Comparison of ENCODE assay signal across 24 cellular contexts in the genomic region with DNA sequence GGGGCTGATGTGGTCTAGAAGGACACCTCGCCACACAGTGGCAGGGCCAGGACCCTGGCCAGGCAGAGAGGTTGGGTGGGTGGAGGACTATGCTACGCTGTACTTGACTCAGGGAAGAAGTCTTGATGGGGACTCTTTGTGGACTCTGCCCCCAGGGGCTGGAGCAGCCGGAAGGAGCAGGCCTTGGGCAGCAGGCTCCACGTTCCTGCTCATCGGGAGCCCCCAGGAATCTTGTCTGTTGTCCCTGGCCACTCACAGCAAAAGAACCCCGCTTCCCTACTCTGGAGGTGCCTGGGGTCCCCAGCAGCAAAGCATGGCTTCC.
DNase-seq lines count a peak whose midpoint lies in the region; ATAC-seq and TF ChIP-seq lines count a peak whose summit lies in the region.
"Had no signal": no experiment of that assay in that cellular context is flagged by ENCODE, and none has a peak within 500 bp of the region (broad histone marks: within the 10 kb centered on the region; RNA-seq: fewer than 3 reads in every experiment).

No MANE protein-coding gene starts in this region.

- H3K4me3 ChIP-seq in RWPE2 (ENCODE audit: severe bottlenecking), result no peak overlapping the region
- no peak overlapping the region for H3K4me3 ChIP-seq in esophagus muscularis mucosa
- H3K4me3 ChIP-seq in stomach smooth muscle (ENCODE audit: low read length in 2 of 2), result no peak overlapping the region
- no peak overlapping the region for H3K4me3 ChIP-seq in upper lobe of left lung
- H3K4me3 ChIP-seq: body of pancreas, SJSA1 had no signal

- TF ChIP-seq EP300 in esophagus muscularis mucosa (IDR thresholded peaks at IDR 0.05) (no peak), upper lobe of left lung (IDR thresholded peaks at IDR 0.05) (no peak)

- no peaks in the 10 kb centered on the region for H3K9me3 ChIP-seq in RWPE2 (ENCODE audit: severe bottlenecking)
- H3K9me3 ChIP-seq in esophagus muscularis mucosa, result no peaks in the 10 kb centered on the region
- no peaks in the 10 kb centered on the region for H3K9me3 ChIP-seq in stomach smooth muscle (ENCODE audit: control insufficient read depth in 2 of 2, low read length in 2 of 2)
- H3K9me3 ChIP-seq in upper lobe of left lung, result no peaks in the 10 kb centered on the region
- H3K9me3 ChIP-seq: body of pancreas, SJSA1 had no signal

- CTCF ChIA-PET in activated CD4-positive, alpha-beta memory T cell treated with anti-CD3 and anti-CD28 coated beads, Interleukin-2, amount 10 ng/mL, durations not matched to agents 7 days and 5 days (lab: Charles Lee), result no interaction called here
- CTCF ChIA-PET in activated CD4-positive, alpha-beta memory T cell treated with anti-CD3 and anti-CD28 coated beads for 36 hours (lab: Charles Lee), result interaction anchor here (1.4 to 1.5 kb wide), 2 partner anchors 9 to 199 kb away, joined by 4 to 5 read pairs; no protein-coding TSS in a partner anchor

- no peaks in the 10 kb centered on the region for H3K27me3 ChIP-seq in RWPE2 (ENCODE audit: insufficient read depth, poor library complexity, severe bottlenecking)
- no peaks in the 10 kb centered on the region for H3K27me3 ChIP-seq in esophagus muscularis mucosa
- H3K27me3 ChIP-seq in stomach smooth muscle (ENCODE audit: control insufficient read depth in 1 of 2, insufficient read depth in 2 of 2, low read length in 2 of 2), result no peaks in the 10 kb centered on the region
- no peaks in the 10 kb centered on the region for H3K27me3 ChIP-seq in upper lobe of left lung
- H3K27me3 ChIP-seq: body of pancreas, SJSA1 had no signal

- H3K9me3 Mint-ChIP-seq in activated CD4-positive, alpha-beta memory T cell treated with anti-CD3 and anti-CD28 coated beads, Interleukin-2, amount 10 ng/mL, durations not matched to agents 7 days and 5 days, result no peaks in the 10 kb centered on the region
- H3K9me3 Mint-ChIP-seq in activated CD4-positive, alpha-beta memory T cell treated with anti-CD3 and anti-CD28 coated beads for 36 hours, result no peaks in the 10 kb centered on the region
- H3K9me3 Mint-ChIP-seq in activated T-helper 17 cell treated with anti-CD3 and anti-CD28 coated beads, Interleukin-2, amount 50 U/mL, for 72 hours, result no peaks in the 10 kb centered on the region
- H3K9me3 Mint-ChIP-seq in type B pancreatic cell, result no peaks in the 10 kb centered on the region
- H3K9me3 Mint-ChIP-seq: activated naive CD4-positive, alpha-beta T cell treated with anti-CD3 and anti-CD28 coated beads, Interleukin-2, amount 50 U/mL, for 24 hours; naive thymus-derived CD8-positive, alpha-beta T cell; T-helper 1 cell treated with Interleukin-12 subunit alpha and Interleukin-12 subunit beta and Interleukin-4 antibody, amounts not matched to agents 30 μg/mL and 1 μg/mL, for 36 hours; WTC11 had no signal

- peaks cover 3% of the 10 kb centered on the region for H3K4me1 Mint-ChIP-seq in activated CD4-positive, alpha-beta memory T cell treated with anti-CD3 and anti-CD28 coated beads, Interleukin-2, amount 10 ng/mL, durations not matched to agents 7 days and 5 days
- no peaks in the 10 kb centered on the region for H3K4me1 Mint-ChIP-seq in activated CD4-positive, alpha-beta memory T cell treated with anti-CD3 and anti-CD28 coated beads for 36 hours (ENCODE audit: low read depth)
- no peaks in the 10 kb centered on the region for H3K4me1 Mint-ChIP-seq in activated T-helper 17 cell treated with anti-CD3 and anti-CD28 coated beads, Interleukin-2, amount 50 U/mL, for 72 hours
- H3K4me1 Mint-ChIP-seq in type B pancreatic cell (ENCODE audit: unreplicated experiment), result no peaks in the 10 kb centered on the region
- H3K4me1 Mint-ChIP-seq: WTC11 had no signal

- no peak overlapping the region for H3K4me3 Mint-ChIP-seq in activated CD4-positive, alpha-beta memory T cell treated with anti-CD3 and anti-CD28 coated beads, Interleukin-2, amount 10 ng/mL, durations not matched to agents 7 days and 5 days
- no peak overlapping the region for H3K4me3 Mint-ChIP-seq in activated CD4-positive, alpha-beta memory T cell treated with anti-CD3 and anti-CD28 coated beads for 36 hours
- no peak overlapping the region for H3K4me3 Mint-ChIP-seq in activated T-helper 17 cell treated with anti-CD3 and anti-CD28 coated beads, Interleukin-2, amount 50 U/mL, for 72 hours
- no peak overlapping the region for H3K4me3 Mint-ChIP-seq in type B pancreatic cell
- H3K4me3 Mint-ChIP-seq: activated CD8-positive, alpha-beta T cell treated with anti-CD3 and anti-CD28 coated beads, Interleukin-2, amount 10 ng/mL, durations not matched to agents 7 days and 5 days; activated naive CD4-positive, alpha-beta T cell treated with anti-CD3 and anti-CD28 coated beads, Interleukin-2, amount 50 U/mL, for 24 hours; B cell; naive thymus-derived CD8-positive, alpha-beta T cell; T-helper 1 cell treated with Interleukin-12 subunit alpha and Interleukin-12 subunit beta and Interleukin-4 antibody, amounts not matched to agents 30 μg/mL and 1 μg/mL, for 36 hours; WTC11 had no signal

- peak overlapping the region; percentile 56 for H3K27ac Mint-ChIP-seq in activated CD4-positive, alpha-beta memory T cell treated with anti-CD3 and anti-CD28 coated beads, Interleukin-2, amount 10 ng/mL, durations not matched to agents 7 days and 5 days
- H3K27ac Mint-ChIP-seq in activated CD4-positive, alpha-beta memory T cell treated with anti-CD3 and anti-CD28 coated beads for 36 hours, result no peak overlapping the region
- no peak overlapping the region for H3K27ac Mint-ChIP-seq in activated T-helper 17 cell treated with anti-CD3 and anti-CD28 coated beads, Interleukin-2, amount 50 U/mL, for 72 hours
- no peak overlapping the region for H3K27ac Mint-ChIP-seq in type B pancreatic cell
- H3K27ac Mint-ChIP-seq: activated naive CD4-positive, alpha-beta T cell treated with anti-CD3 and anti-CD28 coated beads, Interleukin-2, amount 50 U/mL, for 24 hours; T-helper 1 cell treated with Interleukin-12 subunit alpha and Interleukin-12 subunit beta and Interleukin-4 antibody, amounts not matched to agents 30 μg/mL and 1 μg/mL, for 36 hours; WTC11 had no signal

- intact Hi-C loops in activated CD4-positive, alpha-beta memory T cell treated with anti-CD3 and anti-CD28 coated beads for 36 hours (cut with micrococcal nuclease), result no loop called here
- intact Hi-C loops in esophagus muscularis mucosa (cut with DNase I), result no loop called here

- H3K36me3 Mint-ChIP-seq in activated CD4-positive, alpha-beta memory T cell treated with anti-CD3 and anti-CD28 coated beads, Interleukin-2, amount 10 ng/mL, durations not matched to agents 7 days and 5 days (ENCODE audit: low read depth), result peaks cover 51% of the 10 kb centered on the region
- H3K36me3 Mint-ChIP-seq in activated CD4-positive, alpha-beta memory T cell treated with anti-CD3 and anti-CD28 coated beads for 36 hours, result peaks cover 49% of the 10 kb centered on the region
- H3K36me3 Mint-ChIP-seq in activated T-helper 17 cell treated with anti-CD3 and anti-CD28 coated beads, Interleukin-2, amount 50 U/mL, for 72 hours (ENCODE audit: low read depth), result peaks cover 78% of the 10 kb centered on the region
- H3K36me3 Mint-ChIP-seq in type B pancreatic cell, result peaks cover 29% of the 10 kb centered on the region

- H3K27ac ChIP-seq in RWPE2 (ENCODE audit: poor library complexity, severe bottlenecking) (no peak overlapping the region), esophagus muscularis mucosa (replicated peaks in 1 of 4) (peak overlapping the region; percentile 16 to 57 (median 40)), stomach smooth muscle (ENCODE audit: low read length) (peak overlapping the region; percentile 60), upper lobe of left lung (no peak overlapping the region)
- H3K27ac ChIP-seq: body of pancreas, epithelial cell of prostate, KMS-11, SJSA1 had no signal

- H3K4me1 ChIP-seq in RWPE2 (ENCODE audit: insufficient read depth, poor library complexity, severe bottlenecking) (no peaks in the 10 kb centered on the region), esophagus muscularis mucosa (peaks cover 0 to 15% (median 9%) of the 10 kb centered on the region in 4 donors), stomach smooth muscle (ENCODE audit: control insufficient read depth, insufficient read depth, low read length) (peaks cover 7% of the 10 kb centered on the region), upper lobe of left lung (peaks cover 0 to 3% (median 0%) of the 10 kb centered on the region in 4 donors)
- H3K4me1 ChIP-seq: body of pancreas, SJSA1 had no signal

- TF ChIP-seq CTCF in RWPE2 (IDR thresholded peaks at IDR 0.05; ENCODE audit: poor library complexity, severe bottlenecking) (no peak), esophagus muscularis mucosa (IDR thresholded peaks at IDR 0.05) (no peak), upper lobe of left lung (IDR thresholded peaks at IDR 0.05) (no peak), type B pancreatic cell (conservative IDR thresholded peaks at IDR 0.05) (no peak)

- H3K36me3 ChIP-seq in RWPE2 (ENCODE audit: low read depth), result peaks cover 30% of the 10 kb centered on the region
- H3K36me3 ChIP-seq in esophagus muscularis mucosa, result peaks cover 41 to 68% (median 61%) of the 10 kb centered on the region in 4 donors
- peaks cover 46% of the 10 kb centered on the region in 2 donors for H3K36me3 ChIP-seq in stomach smooth muscle (ENCODE audit: control insufficient read depth in 2 of 2, insufficient read depth in 2 of 2, low read length in 2 of 2)
- H3K36me3 ChIP-seq in upper lobe of left lung, result peaks cover 8 to 61% (median 52%) of the 10 kb centered on the region in 4 donors

- no peak for ATAC-seq in RWPE2 (ENCODE audit: low read depth)
- ATAC-seq in upper lobe of left lung (ENCODE audit: low FRiP score in 2 of 2), result no peak
- ATAC-seq in activated T-helper 17 cell treated with anti-CD3 and anti-CD28 coated beads, Interleukin-2, amount 50 U/mL, for 72 hours (replicated peaks), result no peak
- ATAC-seq: activated CD8-positive, alpha-beta T cell treated with anti-CD3 and anti-CD28 coated beads, Interleukin-2, amount 10 ng/mL, durations not matched to agents 7 days and 5 days; body of pancreas; naive thymus-derived CD8-positive, alpha-beta T cell; WTC11 had no signal

- no peak for DNase-seq in activated CD4-positive, alpha-beta memory T cell treated with anti-CD3 and anti-CD28 coated beads, Interleukin-2, amount 10 ng/mL, durations not matched to agents 7 days and 5 days
- no peak for DNase-seq in activated CD4-positive, alpha-beta memory T cell treated with anti-CD3 and anti-CD28 coated beads for 36 hours
- DNase-seq in RWPE2 (ENCODE audit: low spot score), result peak; percentile 40
- no peak for DNase-seq in esophagus muscularis mucosa (ENCODE audit: extremely low spot score)
- DNase-seq in upper lobe of left lung, result no peak
- no peak for DNase-seq in type B pancreatic cell (ENCODE audit: extremely low spot score, unreplicated experiment)
- DNase-seq: 8988T; activated CD8-positive, alpha-beta T cell treated with anti-CD3 and anti-CD28 coated beads, Interleukin-2, amount 10 ng/mL, durations not matched to agents 7 days and 5 days; activated T-cell treated with anti-CD3 and anti-CD28 coated beads, Interleukin-2, amount 50 U/mL, for 48 hours; foreskin fibroblast; naive thymus-derived CD8-positive, alpha-beta T cell; NCI-H1930; NCI-H345; stimulated activated naive CD4-positive, alpha-beta T cell had no signal

- 100% methylated on average over 2 of the region's 6 CpGs for WGBS in esophagus muscularis mucosa
- WGBS in upper lobe of left lung, 2 donors, result 94% methylated on average over 6 of the region's 6 CpGs; no CpG with 5 or more reads in 1 of the 2 donors

- TF ChIP-seq POLR2A in esophagus muscularis mucosa (IDR thresholded peaks at IDR 0.05; ENCODE audit: low read depth) (no peak), upper lobe of left lung (IDR thresholded peaks at IDR 0.05) (no peak)

- H3K9ac ChIP-seq in stomach smooth muscle (ENCODE audit: low read length in 2 of 2), result no peak overlapping the region
- H3K9ac ChIP-seq: KMS-11 had no signal

- H3K27me3 Mint-ChIP-seq in activated CD4-positive, alpha-beta memory T cell treated with anti-CD3 and anti-CD28 coated beads, Interleukin-2, amount 10 ng/mL, durations not matched to agents 7 days and 5 days, result no peaks in the 10 kb centered on the region
- no peaks in the 10 kb centered on the region for H3K27me3 Mint-ChIP-seq in activated CD4-positive, alpha-beta memory T cell treated with anti-CD3 and anti-CD28 coated beads for 36 hours
- H3K27me3 Mint-ChIP-seq in activated T-helper 17 cell treated with anti-CD3 and anti-CD28 coated beads, Interleukin-2, amount 50 U/mL, for 72 hours, result no peaks in the 10 kb centered on the region
- no peaks in the 10 kb centered on the region for H3K27me3 Mint-ChIP-seq in type B pancreatic cell
- H3K27me3 Mint-ChIP-seq: activated naive CD4-positive, alpha-beta T cell treated with anti-CD3 and anti-CD28 coated beads, Interleukin-2, amount 50 U/mL, for 24 hours; B cell; naive thymus-derived CD8-positive, alpha-beta T cell had no signal

- POLR2A ChIA-PET in activated CD4-positive, alpha-beta memory T cell treated with anti-CD3 and anti-CD28 coated beads, Interleukin-2, amount 10 ng/mL, durations not matched to agents 7 days and 5 days (lab: Charles Lee), result no interaction called here
- POLR2A ChIA-PET in activated CD4-positive, alpha-beta memory T cell treated with anti-CD3 and anti-CD28 coated beads for 36 hours (lab: Charles Lee), result no interaction called here

Comparison
In these comparisons a context has a peak if more than half of its experiments do, and no peak if none do; other contexts are left out.
1. H3K27ac ChIP-seq: peak in esophagus muscularis mucosa (4 of 4) and stomach smooth muscle (single experiment); none in RWPE2 (single experiment) and upper lobe of left lung (0 of 4).